In the genomic region with DNA sequence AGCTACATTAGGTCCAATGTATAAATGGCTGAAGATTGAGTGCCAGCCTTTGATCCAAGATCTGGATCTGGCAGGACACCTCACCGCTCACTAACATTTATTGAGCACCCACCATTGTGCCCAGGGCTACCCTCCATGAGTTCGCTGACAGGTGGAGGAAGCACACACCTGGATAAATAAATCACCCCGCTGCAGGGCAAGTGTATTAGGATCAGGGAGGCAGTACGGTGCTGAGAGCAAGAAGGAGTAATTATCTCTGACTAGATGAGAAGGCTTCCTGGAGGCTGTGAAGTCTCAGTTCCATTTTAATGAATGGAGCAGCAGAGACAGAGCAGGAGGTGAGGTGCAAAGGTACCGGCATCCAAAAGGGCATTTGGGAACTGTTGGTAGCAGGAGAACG, we compare ENCODE assay signal across 14 cellular contexts.
"Had no signal": no experiment of that assay in that cellular context is flagged by ENCODE, and none has a peak within 500 bp of the region (broad histone marks: within the 10 kb centered on the region; RNA-seq: fewer than 3 reads in every experiment).

No MANE protein-coding gene starts in this region.

- H3K9me3 ChIP-seq: lower lobe of right lung, tibial artery had no signal

- H3K4me1 ChIP-seq: lower lobe of right lung, tibial artery had no signal

- H3K27ac ChIP-seq: dorsolateral prefrontal cortex, lower lobe of right lung, skin epidermis, tibial artery had no signal

- H3K36me3 ChIP-seq: lower lobe of right lung, tibial artery had no signal

- DNase-seq: activated CD4-positive, alpha-beta T cell treated with anti-CD3 and anti-CD28 coated beads, Interleukin-2, amount 50 U/mL, for 4 hours; activated CD4-positive, CD25-positive, alpha-beta regulatory T cell treated with anti-CD3 and anti-CD28 coated beads, Interleukin-2, amount 50 U/mL, for 72 hours; activated CD8-positive, alpha-beta memory T cell treated with anti-CD3 and anti-CD28 coated beads, Interleukin-2, amount 10 ng/mL, durations not matched to agents 7 days and 5 days; activated gamma-delta T cell; activated T-cell treated with anti-CD3 and anti-CD28 coated beads, Interleukin-2, amount 50 U/mL, for 24 hours; aorta; dorsolateral prefrontal cortex; hypothalamus; lower lobe of right lung; midbrain; naive B cell; tibial artery had no signal

- H3K27me3 ChIP-seq: dorsolateral prefrontal cortex, tibial artery had no signal

- ATAC-seq: activated CD8-positive, alpha-beta memory T cell treated with anti-CD3 and anti-CD28 coated beads, Interleukin-2, amount 10 ng/mL, durations not matched to agents 7 days and 5 days; esophagus mucosa; lower lobe of right lung had no signal

- H3K4me3 ChIP-seq: dorsolateral prefrontal cortex, lower lobe of right lung, skin epidermis, tibial artery had no signal
